Comparison of ENCODE assay signal across 29 cellular contexts in the genomic region with DNA sequence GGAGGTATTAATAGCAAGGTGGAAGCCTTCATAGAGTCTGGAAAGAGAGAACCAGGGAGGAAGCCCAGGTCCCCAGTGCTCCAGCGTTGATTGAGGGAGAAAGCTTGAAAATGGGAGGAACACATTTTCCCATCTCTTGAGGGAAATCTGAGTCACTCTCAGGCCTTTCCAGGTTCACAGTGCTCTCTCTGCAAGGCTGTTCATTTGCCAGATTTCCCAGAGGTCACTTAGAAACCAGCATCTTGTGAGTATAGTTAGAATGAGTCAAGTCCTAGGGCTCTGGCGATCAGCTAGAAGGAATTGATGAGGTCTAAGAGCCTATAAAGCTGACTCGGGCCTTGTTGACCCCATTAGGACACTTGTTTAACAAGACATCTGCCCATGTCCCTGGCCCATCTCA. TPM values are rescaled to one million over a fixed set of nuclear protein-coding genes. Genes with fewer than 3 reads are reported as not detected.
DNase-seq lines count a peak whose midpoint lies in the region; ATAC-seq, FAIRE-seq and TF ChIP-seq lines count a peak whose summit lies in the region.
"Had no signal": no experiment of that assay in that cellular context is flagged by ENCODE, and none has a peak within 500 bp of the region (broad histone marks: within the 10 kb centered on the region; RNA-seq: fewer than 3 reads in every experiment).

No MANE protein-coding gene starts in this region.

- peak overlapping the region; percentile 88; the same call in 1 of the 2 replicates for H3K27ac ChIP-seq in GM12878 (ENCODE audit: control insufficient read depth, insufficient read depth)
- H3K27ac ChIP-seq: C4-2B, cardiac muscle cell, foreskin keratinocyte, tibial artery had no signal

- no peaks in the 10 kb centered on the region for H3K27me3 ChIP-seq in GM12878 (replicated peaks in 1 of 2; ENCODE audit: control insufficient read depth in 2 of 2, insufficient read depth in 2 of 2, low read length in 1 of 2)
- H3K27me3 ChIP-seq: adrenal gland, cardiac muscle cell, foreskin keratinocyte, tibial artery had no signal

- no peak overlapping the region for H3K4me3 ChIP-seq in AG10803 (ENCODE audit: low read length)
- H3K4me3 ChIP-seq in GM12878: no peak overlapping the region
- H3K4me3 ChIP-seq: adrenal gland, cardiac muscle cell, tibial artery had no signal

- no peaks in the 10 kb centered on the region; the same call in 2 of the 3 replicates for H3K9me3 ChIP-seq in GM12878 (replicated peaks; ENCODE audit: control insufficient read depth, insufficient read depth, low read length)
- H3K9me3 ChIP-seq: adrenal gland, tibial artery had no signal

- no peak overlapping the region for H3K4me3 Mint-ChIP-seq in naive thymus-derived CD8-positive, alpha-beta T cell
- H3K4me3 Mint-ChIP-seq in activated naive CD4-positive, alpha-beta T cell treated with anti-CD3 and anti-CD28 coated beads, Interleukin-2, amount 10 ng/mL, durations not matched to agents 7 days and 5 days: no peak overlapping the region
- H3K4me3 Mint-ChIP-seq: activated CD8-positive, alpha-beta T cell treated with anti-CD3 and anti-CD28 coated beads, Interleukin-2, amount 10 ng/mL, durations not matched to agents 7 days and 5 days; stimulated activated naive CD8-positive, alpha-beta T cell treated with anti-CD3 and anti-CD28 coated beads, Interleukin-15, Interleukin-2, amounts not matched to agents 100 ng/mL and 50 ng/mL, for 24 hours had no signal

- H3K79me2 ChIP-seq in GM12878 (ENCODE audit: control insufficient read depth, insufficient read depth, low read length): no peaks in the 10 kb centered on the region; the same call in none of the 2 replicates

- no peak for TF ChIP-seq EP300 in GM12878 (IDR thresholded peaks at IDR 0.05; ENCODE audit: borderline replicate concordance in 1 of 2, control insufficient read depth in 1 of 2, low read depth in 2 of 2, low read length in 2 of 2)

- ATAC-seq in GM18505 (IDR thresholded peaks at IDR 0.05; ENCODE audit: unreplicated experiment) (no peak), GM12878 (no peak), GM21367 (IDR thresholded peaks at IDR 0.05; ENCODE audit: unreplicated experiment) (no peak)
- no peak for ATAC-seq in naive thymus-derived CD8-positive, alpha-beta T cell
- ATAC-seq: activated CD8-positive, alpha-beta T cell treated with anti-CD3 and anti-CD28 coated beads, Interleukin-2, amount 10 ng/mL, durations not matched to agents 7 days and 5 days; foreskin keratinocyte; SK-N-SH treated with all-trans-retinoic acid at 6 μM for 48 hours had no signal

- TF ChIP-seq POLR2A in GM18505 (IDR thresholded peaks at IDR 0.05; ENCODE audit: borderline replicate concordance, extremely low read depth, insufficient read depth, insufficient read length) (peak; percentile 9), GM12878 (IDR thresholded peaks at IDR 0.05; ENCODE audit: low read depth, low read length) (no peak)

- H3K4me1 ChIP-seq in GM12878 (ENCODE audit: control insufficient read depth, insufficient read depth, low read length): peaks cover 53% of the 10 kb centered on the region
- H3K4me1 ChIP-seq: adrenal gland, foreskin keratinocyte, tibial artery had no signal

- H3K27ac Mint-ChIP-seq in naive thymus-derived CD8-positive, alpha-beta T cell: peak overlapping the region in 6 of 10 donors; percentile 71 to 91 (median 84)
- H3K27ac Mint-ChIP-seq in activated naive CD4-positive, alpha-beta T cell treated with anti-CD3 and anti-CD28 coated beads, Interleukin-2, amount 10 ng/mL, durations not matched to agents 7 days and 5 days: no peak overlapping the region
- H3K27ac Mint-ChIP-seq: activated CD8-positive, alpha-beta T cell treated with anti-CD3 and anti-CD28 coated beads, Interleukin-2, amount 10 ng/mL, durations not matched to agents 7 days and 5 days had no signal

- 97% methylated on average over 3 of the region's 3 CpGs for WGBS in GM12878 (ENCODE audit: insufficient coverage, insufficient replicate concordance, low lambda C conversion rate, missing lambda C conversion rate)

- no peak overlapping the region for H3K4me2 ChIP-seq in GM12878 (ENCODE audit: control insufficient read depth, insufficient read depth)

- in situ Hi-C loops in GM12878 (cut with MboI): loop anchor here (25.0 kb wide), 1 partner anchor 1497 kb away; the partner anchor contains the start of gene HASPIN

- no peak overlapping the region for H3K9ac ChIP-seq in GM12878 (ENCODE audit: control insufficient read depth, insufficient read depth, low read length)

- DNase-seq in AG10803 (ENCODE audit: low read depth) (peak; percentile 22), GM12878 (ENCODE audit: low read depth, low spot score) (no peak), inferior parietal cortex (ENCODE audit: extremely low spot score) (no peak), NCI-H2196 treated with DMSO at 0.1 percent for 48 hours (lab: John Stamatoyannopoulos, UW; ENCODE audit: unreplicated experiment) (no peak)
- no peak for DNase-seq in naive thymus-derived CD8-positive, alpha-beta T cell
- DNase-seq in activated naive CD4-positive, alpha-beta T cell treated with anti-CD3 and anti-CD28 coated beads, Interleukin-2, amount 10 ng/mL, durations not matched to agents 7 days and 5 days: no peak
- DNase-seq: activated CD4-positive, alpha-beta T cell treated with anti-CD3 and anti-CD28 coated beads for 1 hour; activated CD8-positive, alpha-beta T cell treated with anti-CD3 and anti-CD28 coated beads, Interleukin-2, amount 10 ng/mL, durations not matched to agents 7 days and 5 days; activated gamma-delta T cell treated with Interleukin-2 at 50 U/mL for 16 hours; activated T-cell treated with anti-CD3 and anti-CD28 coated beads, Interleukin-2, amount 50 U/mL, for 1 hour; adrenal gland; foreskin keratinocyte; hippocampal formation; MV-4-11; NCI-H1694; NCI-H2171; stimulated activated CD4-positive, alpha-beta T cell treated with anti-CD3 and anti-CD28 coated beads, Interleukin-4, amount 100 ng/mL, for 24 hours; T-helper 9 cell; tibial artery had no signal

- H3K9me3 Mint-ChIP-seq in naive thymus-derived CD8-positive, alpha-beta T cell: no peaks in the 10 kb centered on the region
- no peaks in the 10 kb centered on the region for H3K9me3 Mint-ChIP-seq in activated naive CD4-positive, alpha-beta T cell treated with anti-CD3 and anti-CD28 coated beads, Interleukin-2, amount 10 ng/mL, durations not matched to agents 7 days and 5 days
- H3K9me3 Mint-ChIP-seq: stimulated activated naive CD8-positive, alpha-beta T cell treated with anti-CD3 and anti-CD28 coated beads, Interleukin-15, Interleukin-2, amounts not matched to agents 100 ng/mL and 50 ng/mL, for 24 hours had no signal

- H2AFZ ChIP-seq in GM12878 (ENCODE audit: control insufficient read depth, low read depth, low read length): no peak overlapping the region

- no peaks in the 10 kb centered on the region for H3K27me3 Mint-ChIP-seq in naive thymus-derived CD8-positive, alpha-beta T cell
- no peaks in the 10 kb centered on the region for H3K27me3 Mint-ChIP-seq in activated naive CD4-positive, alpha-beta T cell treated with anti-CD3 and anti-CD28 coated beads, Interleukin-2, amount 10 ng/mL, durations not matched to agents 7 days and 5 days
- H3K27me3 Mint-ChIP-seq: stimulated activated naive CD8-positive, alpha-beta T cell treated with anti-CD3 and anti-CD28 coated beads, Interleukin-15, Interleukin-2, amounts not matched to agents 100 ng/mL and 50 ng/mL, for 24 hours had no signal

- POLR2A ChIA-PET in GM12878 (lab: Charles Lee): interaction anchor here (0.6 kb wide), 1 partner anchor 9 kb away, joined by 3 read pairs; no protein-coding TSS in a partner anchor
- POLR2A ChIA-PET in naive thymus-derived CD8-positive, alpha-beta T cell (lab: Charles Lee): no interaction called here

- peaks cover 14 to 50% (median 31%) of the 10 kb centered on the region in 4 donors for H3K4me1 Mint-ChIP-seq in naive thymus-derived CD8-positive, alpha-beta T cell
- no peaks in the 10 kb centered on the region for H3K4me1 Mint-ChIP-seq in activated naive CD4-positive, alpha-beta T cell treated with anti-CD3 and anti-CD28 coated beads, Interleukin-2, amount 10 ng/mL, durations not matched to agents 7 days and 5 days

- FAIRE-seq in GM12878 (lab: Jason Lieb, UNC): no peak
- FAIRE-seq: G401.6, keratinocyte had no signal

- no peak for TF ChIP-seq CTCF in AG10803 (conservative IDR thresholded peaks at IDR 0.05; ENCODE audit: low read length)
- TF ChIP-seq CTCF in GM12878 (IDR thresholded peaks at IDR 0.05 in 2 of 3, conservative IDR thresholded peaks at IDR 0.05 in 1 of 3; ENCODE audit: control insufficient read depth in 2 of 3, extremely low read depth in 1 of 3, insufficient read depth in 1 of 3, low read depth in 3 of 3, low read length in 3 of 3): no peak

- intact Hi-C loops in GM12878 (cut with micrococcal nuclease; ENCODE audit: unreplicated experiment): no loop called here

- TSS peak; percentile 53 for BruUV-seq in GM12878 (replicated peaks; lab: Mats Ljungman, UMichigan)

- H3K36me3 Mint-ChIP-seq in naive thymus-derived CD8-positive, alpha-beta T cell: peaks cover 0 to 18% (median 8%) of the 10 kb centered on the region in 3 donors
- H3K36me3 Mint-ChIP-seq in activated naive CD4-positive, alpha-beta T cell treated with anti-CD3 and anti-CD28 coated beads, Interleukin-2, amount 10 ng/mL, durations not matched to agents 7 days and 5 days: no peaks in the 10 kb centered on the region

- CTCF ChIA-PET in GM12878 (lab: Yijun Ruan, JAX): interaction anchor here (1.7 kb wide), 1 partner anchor 11 kb away, joined by 5 read pairs; no protein-coding TSS in a partner anchor
- CTCF ChIA-PET in activated naive CD4-positive, alpha-beta T cell treated with anti-CD3 and anti-CD28 coated beads, Interleukin-2, amount 10 ng/mL, durations not matched to agents 7 days and 5 days (lab: Charles Lee): no interaction called here

- SMC1A ChIA-PET in GM12878 (lab: Charles Lee; ENCODE audit: uncharacterized antibody, unreplicated experiment): interaction anchor here (5.4 to 5.7 kb wide), 2 partner anchors 9 to 17 kb away, joined by 41 to 57 read pairs; no protein-coding TSS in a partner anchor

- peaks cover 9 to 21% of the 10 kb centered on the region in 2 experiments for H3K36me3 ChIP-seq in GM12878 (ENCODE audit: control insufficient read depth in 2 of 2, insufficient read depth in 2 of 2, low read length in 1 of 2)
- H3K36me3 ChIP-seq: adrenal gland, cardiac muscle cell had no signal

- RAD21 ChIA-PET in GM12878 (lab: Charles Lee; ENCODE audit: unreplicated experiment): interaction anchor here (1.3 to 4.1 kb wide), 4 partner anchors 11 to 29 kb away, joined by 3 to 49 read pairs (median 8); partner anchors contain the start of gene SCIMP

- TF ChIP-seq RAD21 in GM12878 (IDR thresholded peaks at IDR 0.05; ENCODE audit: insufficient read depth, low read depth, low read length): no peak

- no peaks in the 10 kb centered on the region for H4K20me1 ChIP-seq in GM12878 (ENCODE audit: control insufficient read depth, insufficient read depth)

RNA-seq across cellular contexts. Expression of gene ZNF594, which starts 17.7 kb away (rescaled TPM):
- 63.6 and 63.9 TPM in 2 replicates for total RNA-seq in GM12878 (2013; cell fraction: nucleolus; rRNA removed)
- total RNA-seq in GM12878 (2014; rRNA removed): 12.5 and 13.8 TPM in 2 replicates
- 13.9 and 14.3 TPM in 2 replicates for total RNA-seq in GM12878 (2014; rRNA removed; fragmentation: Illumina TruSeq; extraction: Trizol)
- 10.1 and 12.1 TPM in 2 replicates for total RNA-seq in GM12878 (2021)
- polyA plus RNA-seq in GM12878 (2011; ENCODE audit: low read depth): 1.4 TPM
- 5.5 and 8.8 TPM in 2 replicates for polyA plus RNA-seq in GM12878 (2011; rRNA removed)
- 2.0 and 2.8 TPM in 2 replicates for polyA plus RNA-seq in GM12878 (2011; cell fraction: cytosol; rRNA removed)
- 18.3 and 22.0 TPM in 2 replicates for polyA plus RNA-seq in GM12878 (2011; cell fraction: nucleus; rRNA removed)
- 2.3 and 3.7 TPM in 2 replicates for polyA plus RNA-seq in GM12878 (2012)
- 11.2 and 11.3 TPM in 2 replicates for polyA plus RNA-seq in GM12878 (2014; fragmentation: Illumina TruSeq; extraction: Trizol)
- 1 to 10 TPM in 1 of 2 experiments, under 1 TPM in 1; 0.98 to 1.7 TPM for polyA plus RNA-seq in GM12878 (2014; fragmentation: Nextera tagmentation; extraction: Ambion mirVana)
- 10.3 and 11.6 TPM in 2 replicates for polyA plus RNA-seq in GM12878 (2014; rRNA removed)
- 10 to 100 TPM; 10.9 to 12.1 TPM for polyA plus RNA-seq in GM12878 (2016; fragmentation: Nextera tagmentation; extraction: Ambion mirVana)
- polyA minus RNA-seq in GM12878 (2011; rRNA and poly(A)+ RNA removed): 5.5 and 5.6 TPM in 2 replicates
- polyA minus RNA-seq in GM12878 (2011; cell fraction: cytosol; rRNA and poly(A)+ RNA removed): 2.8 and 3.7 TPM in 2 replicates
- polyA minus RNA-seq in GM12878 (2011; cell fraction: nucleus; rRNA and poly(A)+ RNA removed): 11.0 and 16.8 TPM in 2 replicates
- total RNA-seq in naive thymus-derived CD8-positive, alpha-beta T cell: 10 to 100 TPM; 32.4 to 32.5 TPM
- polyA plus RNA-seq in naive thymus-derived CD8-positive, alpha-beta T cell: 1 to 10 TPM; 1.7 to 3.3 (median 3.3) TPM

RNA-seq across cellular contexts. Expression of gene SCIMP, which starts 25.3 kb away (rescaled TPM):
- 247 and 264 TPM in 2 replicates for total RNA-seq in GM12878 (2013; cell fraction: nucleolus; rRNA removed)
- 61.8 and 70.4 TPM in 2 replicates for total RNA-seq in GM12878 (2014; rRNA removed)
- total RNA-seq in GM12878 (2014; rRNA removed; fragmentation: Illumina TruSeq; extraction: Trizol): 70.3 and 74.9 TPM in 2 replicates
- total RNA-seq in GM12878 (2021): 92.2 and 98.9 TPM in 2 replicates
- 129 TPM for polyA plus RNA-seq in GM12878 (2011; ENCODE audit: low read depth)
- 105 and 120 TPM in 2 replicates for polyA plus RNA-seq in GM12878 (2011; rRNA removed)
- 101 and 133 TPM in 2 replicates for polyA plus RNA-seq in GM12878 (2011; cell fraction: cytosol; rRNA removed)
- 50.6 and 52.5 TPM in 2 replicates for polyA plus RNA-seq in GM12878 (2011; cell fraction: nucleus; rRNA removed)
- 97.2 and 135 TPM in 2 replicates for polyA plus RNA-seq in GM12878 (2012)
- polyA plus RNA-seq in GM12878 (2014; fragmentation: Illumina TruSeq; extraction: Trizol): 151 and 205 TPM in 2 replicates
- 100 to 1,000 TPM; 109 TPM for polyA plus RNA-seq in GM12878 (2014; fragmentation: Nextera tagmentation; extraction: Ambion mirVana)
- 85.2 and 97.7 TPM in 2 replicates for polyA plus RNA-seq in GM12878 (2014; rRNA removed)
- polyA plus RNA-seq in GM12878 (2016; fragmentation: Nextera tagmentation; extraction: Ambion mirVana): 10 to 100 TPM; 56.7 to 62.4 TPM
- 79.6 and 91.8 TPM in 2 replicates for polyA minus RNA-seq in GM12878 (2011; rRNA and poly(A)+ RNA removed)
- polyA minus RNA-seq in GM12878 (2011; cell fraction: cytosol; rRNA and poly(A)+ RNA removed): 26.2 and 40.3 TPM in 2 replicates
- polyA minus RNA-seq in GM12878 (2011; cell fraction: nucleus; rRNA and poly(A)+ RNA removed): 14.0 and 19.1 TPM in 2 replicates
- 1 to 10 TPM; 2.3 to 2.8 TPM for total RNA-seq in naive thymus-derived CD8-positive, alpha-beta T cell
- polyA plus RNA-seq in naive thymus-derived CD8-positive, alpha-beta T cell: under 1 TPM; 0.11 to 0.72 (median 0.22) TPM
- total RNA-seq: A172; activated CD8-positive, alpha-beta T cell treated with anti-CD3 and anti-CD28 coated beads, Interleukin-2, amount 10 ng/mL, durations not matched to agents 7 days and 5 days; cardiac muscle cell; foreskin keratinocyte; HT-29 had no signal
- polyA plus RNA-seq: foreskin keratinocyte, keratinocyte had no signal

Comparison
In these comparisons a context has a peak if more than half of its experiments do, and no peak if none do; other contexts are left out.
1. RNA of gene SCIMP, which starts 25.3 kb away (total RNA-seq): 61.8 to 264 TPM in GM12878; 2.3 to 2.8 TPM in naive thymus-derived CD8-positive, alpha-beta T cell; every median in the first group is over 10 times any median in the second.